In genomic region chr4:57055873-57056272, GRCh38 we compare ENCODE assay signal across 15 cellular contexts. TPM values are rescaled to one million over a fixed set of nuclear protein-coding genes. Genes with fewer than 3 reads are reported as not detected.
DNase-seq lines count a peak whose midpoint lies in the region; ATAC-seq and TF ChIP-seq lines count a peak whose summit lies in the region.
"Had no signal": no experiment of that assay in that cellular context is flagged by ENCODE, and none has a peak within 500 bp of the region (broad histone marks: within the 10 kb centered on the region; RNA-seq: fewer than 3 reads in every experiment).

No MANE protein-coding gene starts in this region.

- H3K4ac ChIP-seq in mesenchymal stem cell (ENCODE audit: low read depth in 1 of 2, low read length in 2 of 2): no peak overlapping the region

- WGBS in mesenchymal stem cell: 51% methylated on average over 14 of the region's 14 CpGs

- ATAC-seq in thoracic aorta (ENCODE audit: insufficient number of reproducible peaks, low FRiP score, low read depth) (no peak), HG03469 (IDR thresholded peaks at IDR 0.05; ENCODE audit: unreplicated experiment) (no peak)
- no peak for ATAC-seq in activated naive CD4-positive, alpha-beta T cell treated with anti-CD3 and anti-CD28 coated beads, Interleukin-2, amount 50 U/mL, for 72 hours

- H4K8ac ChIP-seq in mesenchymal stem cell (ENCODE audit: low read length): peak overlapping the region; percentile 42

- H3K9me3 ChIP-seq in mesenchymal stem cell (ENCODE audit: control insufficient read depth, low read length) (no peaks in the 10 kb centered on the region), thoracic aorta (no peaks in the 10 kb centered on the region)
- H3K9me3 ChIP-seq: MG63, spleen had no signal

- no peaks in the 10 kb centered on the region for H3K79me1 ChIP-seq in mesenchymal stem cell (replicated peaks; ENCODE audit: low read length, poor library complexity, severe bottlenecking)

- no peaks in the 10 kb centered on the region for H3K36me3 Mint-ChIP-seq in activated naive CD4-positive, alpha-beta T cell treated with anti-CD3 and anti-CD28 coated beads, Interleukin-2, amount 50 U/mL, for 72 hours

- H3K36me3 ChIP-seq in mesenchymal stem cell (ENCODE audit: control insufficient read depth in 1 of 2, insufficient read depth in 2 of 2, low read depth in 1 of 2, low read length in 2 of 2): peaks cover 0 to 44% of the 10 kb centered on the region in 2 experiments
- H3K36me3 ChIP-seq in thoracic aorta: no peaks in the 10 kb centered on the region

- H3K27ac ChIP-seq in mesenchymal stem cell (ENCODE audit: low read length, poor library complexity, severe bottlenecking): peak overlapping the region; percentile 46
- H3K27ac ChIP-seq in thoracic aorta: peak overlapping the region; percentile 83 to 97

- H2AK5ac ChIP-seq in mesenchymal stem cell (ENCODE audit: low read length, severe bottlenecking): no peak overlapping the region

- peaks cover 22% of the 10 kb centered on the region for H3K4me1 ChIP-seq in mesenchymal stem cell (ENCODE audit: control insufficient read depth, insufficient read depth, low read depth, low read length)
- peaks cover 53 to 93% of the 10 kb centered on the region in 2 donors for H3K4me1 ChIP-seq in thoracic aorta (ENCODE audit: control insufficient read depth in 1 of 2, low read depth in 2 of 2)

- no peak overlapping the region for H2BK5ac ChIP-seq in mesenchymal stem cell (ENCODE audit: low read depth, low read length, poor library complexity, severe bottlenecking)

- no peak overlapping the region for H3K4me2 ChIP-seq in mesenchymal stem cell (ENCODE audit: low read length, poor library complexity, severe bottlenecking)

- DNase-seq in NCI-H446 (lab: John Stamatoyannopoulos, UW) (peak; percentile 4 to 33), fibroblast of villous mesenchyme (ENCODE audit: low read depth) (peak; percentile 52), mesenchymal stem cell (peak; percentile 78), thoracic aorta (ENCODE audit: low spot score) (no peak), mesenteric fat pad (ENCODE audit: low spot score) (no peak)
- DNase-seq in stimulated activated CD4-positive, alpha-beta T cell treated with anti-CD3 and anti-CD28 coated beads, Interleukin-15, amount 100 ng/mL, for 24 hours: no peak
- no peak for DNase-seq in activated naive CD4-positive, alpha-beta T cell treated with anti-CD3 and anti-CD28 coated beads, Interleukin-2, amount 50 U/mL, for 72 hours (ENCODE audit: low spot score in 2 of 2)
- DNase-seq: activated CD4-positive, alpha-beta T cell treated with anti-CD3 and anti-CD28 coated beads, Interleukin-2, amount 50 U/mL, for 4 hours; DMS153; foreskin melanocyte; MG63; NCI-H2107; nephron progenitor cell; spleen had no signal

- H3K18ac ChIP-seq in mesenchymal stem cell (ENCODE audit: low read depth in 1 of 2, low read length in 2 of 2): peak overlapping the region; percentile 2 to 18

- no peak overlapping the region for H3K9ac ChIP-seq in mesenchymal stem cell (ENCODE audit: low read length)

- no peaks in the 10 kb centered on the region for H3K9me3 Mint-ChIP-seq in activated naive CD4-positive, alpha-beta T cell treated with anti-CD3 and anti-CD28 coated beads, Interleukin-2, amount 50 U/mL, for 72 hours
- H3K9me3 Mint-ChIP-seq: nephron progenitor cell had no signal

- no peak overlapping the region for H4K91ac ChIP-seq in mesenchymal stem cell (ENCODE audit: low read length)

- peak overlapping the region; percentile 80 for H2BK15ac ChIP-seq in mesenchymal stem cell (ENCODE audit: low read depth, poor library complexity, severe bottlenecking)

- no peak for TF ChIP-seq CTCF in fibroblast of villous mesenchyme (IDR thresholded peaks at IDR 0.05; ENCODE audit: insufficient read depth, low read depth, low read length)
- no peak for TF ChIP-seq CTCF in thoracic aorta (IDR thresholded peaks at IDR 0.05)

- no peak overlapping the region for H2AFZ ChIP-seq in mesenchymal stem cell (ENCODE audit: low read depth, low read length)

- H3K27me3 ChIP-seq in mesenchymal stem cell (ENCODE audit: control insufficient read depth in 1 of 2, insufficient read depth in 1 of 2, low read length in 2 of 2) (peaks cover 0 to 28% of the 10 kb centered on the region in 2 experiments), thoracic aorta (replicated peaks; ENCODE audit: insufficient read depth) (no peaks in the 10 kb centered on the region)
- H3K27me3 ChIP-seq: MG63, spleen had no signal

- no peak overlapping the region for H3K23ac ChIP-seq in mesenchymal stem cell (ENCODE audit: low read length in 2 of 2)

- peak overlapping the region in 1 of 2 experiments; percentile 0 for H2BK12ac ChIP-seq in mesenchymal stem cell (ENCODE audit: low read length in 2 of 2)

- no peak overlapping the region for H3K14ac ChIP-seq in mesenchymal stem cell (ENCODE audit: low read length in 2 of 2)

- H3K27ac Mint-ChIP-seq in activated naive CD4-positive, alpha-beta T cell treated with anti-CD3 and anti-CD28 coated beads, Interleukin-2, amount 50 U/mL, for 72 hours: no peak overlapping the region
- H3K27ac Mint-ChIP-seq: nephron progenitor cell had no signal

- H2BK120ac ChIP-seq in mesenchymal stem cell (ENCODE audit: low read depth, low read length): peak overlapping the region; percentile 42

- no peak overlapping the region for H3K4me3 ChIP-seq in fibroblast of villous mesenchyme (ENCODE audit: low read depth, low read length)
- H3K4me3 ChIP-seq in mesenchymal stem cell (ENCODE audit: insufficient read depth in 1 of 2, low read depth in 1 of 2, low read length in 2 of 2): no peak overlapping the region
- H3K4me3 ChIP-seq in thoracic aorta: peak overlapping the region; percentile 57
- H3K4me3 ChIP-seq: MG63, spleen had no signal

RNA-seq across cellular contexts. Expression of gene IGFBP7, which starts 54.3 kb away (rescaled TPM):
- 234 and 417 TPM in 2 replicates for total RNA-seq in fibroblast of villous mesenchyme
- 2,552 TPM for polyA plus RNA-seq in mesenchymal stem cell (2013, experiment 1 of 2)
- polyA plus RNA-seq in mesenchymal stem cell (2013, experiment 2 of 2): 3,066 TPM
- 1,000 to 10,000 TPM; 4,453 to 6,615 TPM for total RNA-seq in thoracic aorta
- total RNA-seq in mesenteric fat pad: 558 TPM
- under 1 TPM in 1 of 2 donors, not detected in 1; 0.32 TPM for total RNA-seq in activated naive CD4-positive, alpha-beta T cell treated with anti-CD3 and anti-CD28 coated beads, Interleukin-2, amount 50 U/mL, for 72 hours

Comparison
In these comparisons a context has a peak if more than half of its experiments do, and no peak if none do; other contexts are left out.
1. DNase-seq: peak in NCI-H446 (2 of 2), fibroblast of villous mesenchyme (single experiment) and mesenchymal stem cell (single experiment); none in thoracic aorta (single experiment), mesenteric fat pad (single experiment), stimulated activated CD4-positive, alpha-beta T cell treated with anti-CD3 and anti-CD28 coated beads, Interleukin-15, amount 100 ng/mL, for 24 hours (single experiment) and activated naive CD4-positive, alpha-beta T cell treated with anti-CD3 and anti-CD28 coated beads, Interleukin-2, amount 50 U/mL, for 72 hours (0 of 2).
2. RNA of gene IGFBP7, which starts 54.3 kb away (total RNA-seq): 4,453 to 6,615 TPM in thoracic aorta, 558 TPM in mesenteric fat pad (single experiment) and 234 to 417 TPM in fibroblast of villous mesenchyme; 0.32 TPM in activated naive CD4-positive, alpha-beta T cell treated with anti-CD3 and anti-CD28 coated beads, Interleukin-2, amount 50 U/mL, for 72 hours; every median in the first group is over 100 times any median in the second.